ENCODE assay signal across 31 cellular contexts in genomic region chr13:71304861-71305260, GRCh38.
"Had no signal": no experiment of that assay in that cellular context is flagged by ENCODE, and none has a peak within 500 bp of the region (broad histone marks: within the 10 kb centered on the region; RNA-seq: fewer than 3 reads in every experiment).

No MANE protein-coding gene starts in this region.

- H3K9me3 ChIP-seq: ascending aorta, breast epithelium, colonic mucosa, esophagus muscularis mucosa, gastroesophageal sphincter had no signal

- H3K27ac ChIP-seq: ascending aorta, breast epithelium, cardiac muscle cell, colonic mucosa, esophagus muscularis mucosa, gastroesophageal sphincter had no signal

- H3K36me3 ChIP-seq: ascending aorta, breast epithelium, cardiac muscle cell, colonic mucosa, esophagus muscularis mucosa, gastroesophageal sphincter had no signal

- DNase-seq: activated CD4-positive, alpha-beta memory T cell treated with anti-CD3 and anti-CD28 coated beads for 36 hours; activated CD4-positive, alpha-beta T cell treated with anti-CD3 and anti-CD28 coated beads for 36 hours; activated CD4-positive, alpha-beta T cell treated with anti-CD3 and anti-CD28 coated beads, Interleukin-2, amount 10 ng/mL, durations not matched to agents 24 days and 14 days; activated CD4-positive, CD25-positive, alpha-beta regulatory T cell; activated CD4-positive, CD25-positive, alpha-beta regulatory T cell treated with anti-CD3 and anti-CD28 coated beads, Interleukin-2, amount 50 U/mL, for 72 hours; activated CD8-positive, alpha-beta memory T cell treated with anti-CD3 and anti-CD28 coated beads, Interleukin-2, amount 10 ng/mL, durations not matched to agents 7 days and 5 days; activated CD8-positive, alpha-beta memory T cell treated with anti-CD3 and anti-CD28 coated beads, Interleukin-2, amount 50 U/mL, for 4 hours; activated CD8-positive, alpha-beta T cell treated with anti-CD3 and anti-CD28 coated beads, Interleukin-2, amount 10 ng/mL, durations not matched to agents 7 days and 5 days; activated effector memory CD4-positive, alpha-beta T cell treated with anti-CD3 and anti-CD28 coated beads, Interleukin-2, amount 50 U/mL, for 16 hours; activated naive CD4-positive, alpha-beta T cell; activated naive CD4-positive, alpha-beta T cell treated with anti-CD3 and anti-CD28 coated beads, Interleukin-2, amount 10 ng/mL, durations not matched to agents 7 days and 5 days; activated naive CD8-positive, alpha-beta T cell treated with anti-CD3 and anti-CD28 coated beads, Interleukin-2, amount 10 ng/mL, durations not matched to agents 7 days and 5 days; activated T-cell treated with anti-CD3 and anti-CD28 coated beads, Interleukin-2, amount 50 U/mL, for 1 hour; activated T-cell treated with anti-CD3 and anti-CD28 coated beads, Interleukin-2, amount 50 U/mL, for 48 hours; central memory CD4-positive, alpha-beta T cell; cerebellar nuclear complex; colonic mucosa; effector CD8-positive, alpha-beta T cell; endodermal cell; erythroblast; foreskin melanocyte; head of caudate nucleus; hippocampal formation; T-helper 1 cell; T-helper 17 cell; T1000 had no signal

- H3K4me1 ChIP-seq: ascending aorta, breast epithelium, colonic mucosa, esophagus muscularis mucosa, gastroesophageal sphincter had no signal

- H3K4me3 ChIP-seq: ascending aorta, breast epithelium, cardiac muscle cell, colonic mucosa, esophagus muscularis mucosa, gastroesophageal sphincter had no signal

- H3K27me3 ChIP-seq: ascending aorta, breast epithelium, cardiac muscle cell, colonic mucosa, esophagus muscularis mucosa, gastroesophageal sphincter had no signal
